1 cellular context compared by ENCODE assay signal in genomic region chr2:209307161-209308001, GRCh38.
TF ChIP-seq lines count a peak whose summit lies in the region.

No MANE protein-coding gene starts in this region.

TF ChIP-seq in WTC11, 78 proteins besides CTCF, POLR2A, EP300 and RAD21 (continued from another document and continues in another):
- 0 out of 2 replicates have a peak, but pooled peaks have one; percentile 33 for TF ChIP-seq ZNF532 (CRISPR knock-in tag; IDR thresholded peaks at IDR 0.05; ENCODE audit: borderline replicate concordance)
- peak; percentile 67; the same call in 1 of the 2 replicates for TF ChIP-seq SMAD3 (CRISPR knock-in tag; IDR thresholded peaks at IDR 0.05; ENCODE audit: borderline replicate concordance)
- TF ChIP-seq FOXK1 (CRISPR knock-in tag; IDR thresholded peaks at IDR 0.05) = no peak
- peak; percentile 57; the same call in 1 of the 2 replicates for TF ChIP-seq ZSCAN18 (CRISPR knock-in tag; IDR thresholded peaks at IDR 0.05)
- no peak for TF ChIP-seq IRF2 (CRISPR knock-in tag; IDR thresholded peaks at IDR 0.05; ENCODE audit: borderline replicate concordance, low read depth)
- TF ChIP-seq ZNF232 (CRISPR knock-in tag; IDR thresholded peaks at IDR 0.05) = peak; percentile 86
- no peak for TF ChIP-seq JUN (CRISPR knock-in tag; IDR thresholded peaks at IDR 0.05)
- peak; percentile 94 for TF ChIP-seq ZNF138 (CRISPR knock-in tag; conservative IDR thresholded peaks at IDR 0.05)
- TF ChIP-seq GABPB1 (CRISPR knock-in tag; IDR thresholded peaks at IDR 0.05) = no peak
- TF ChIP-seq E2F5 (CRISPR knock-in tag; IDR thresholded peaks at IDR 0.05) = no peak
- no peak for TF ChIP-seq HMGXB4 (CRISPR knock-in tag; IDR thresholded peaks at IDR 0.05)
- no peak; the same call in 1 of the 2 replicates for TF ChIP-seq ZMAT4 (CRISPR knock-in tag; IDR thresholded peaks at IDR 0.05)
- TF ChIP-seq FOXP4 (CRISPR knock-in tag; IDR thresholded peaks at IDR 0.05) = peak; percentile 48; the same call in 1 of the 2 replicates
- TF ChIP-seq ZNF317 (CRISPR knock-in tag; IDR thresholded peaks at IDR 0.05; ENCODE audit: borderline replicate concordance, low read depth) = no peak
- peak; percentile 88 for TF ChIP-seq ZBTB21 (CRISPR knock-in tag; IDR thresholded peaks at IDR 0.05; ENCODE audit: borderline replicate concordance)
- TF ChIP-seq ZBTB43 (CRISPR knock-in tag; IDR thresholded peaks at IDR 0.05) = no peak; the same call in 1 of the 2 replicates
- no peak for TF ChIP-seq SMAD4 (CRISPR knock-in tag; IDR thresholded peaks at IDR 0.05)
- TF ChIP-seq ATF3 (CRISPR knock-in tag; conservative IDR thresholded peaks at IDR 0.05) = no peak
- no peak for TF ChIP-seq ATF6 (CRISPR knock-in tag; IDR thresholded peaks at IDR 0.05)
- peak; percentile 20; the same call in 1 of the 2 replicates for TF ChIP-seq E2F1 (CRISPR knock-in tag; IDR thresholded peaks at IDR 0.05)
- TF ChIP-seq ZNF423 (CRISPR knock-in tag; IDR thresholded peaks at IDR 0.05) = peak; percentile 6; the same call in 1 of the 2 replicates
- no peak; the same call in 1 of the 2 replicates for TF ChIP-seq MAX (CRISPR knock-in tag; IDR thresholded peaks at IDR 0.05)
- no peak for TF ChIP-seq CDX4 (CRISPR knock-in tag; IDR thresholded peaks at IDR 0.05; ENCODE audit: borderline replicate concordance)
- TF ChIP-seq ATF2 (CRISPR knock-in tag; IDR thresholded peaks at IDR 0.05; ENCODE audit: borderline replicate concordance, low read depth) = no peak
- no peak for TF ChIP-seq OVOL2 (CRISPR knock-in tag; IDR thresholded peaks at IDR 0.05; ENCODE audit: borderline replicate concordance)
- TF ChIP-seq AFF4 (CRISPR knock-in tag; IDR thresholded peaks at IDR 0.05; ENCODE audit: borderline replicate concordance) = peak; percentile 94
